8 cellular contexts compared by ENCODE assay signal in genomic region chr4:55397521-55398321, GRCh38. TPM values are rescaled to one million over a fixed set of nuclear protein-coding genes. Genes with fewer than 3 reads are reported as not detected.
A peak's percentile ranks its signal among the peaks of the same experiment; 100 is the strongest.
DNase-seq lines count a peak whose midpoint lies in the region; TF ChIP-seq lines count a peak whose summit lies in the region.

No MANE protein-coding gene starts in this region.

- H3K4me1 ChIP-seq in esophagus squamous epithelium (peaks cover 14 to 53% (median 23%) of the 10 kb centered on the region in 3 donors), osteoblast (ENCODE audit: insufficient read depth, low read length) (peaks cover 19% of the 10 kb centered on the region)

- peaks cover 45% of the 10 kb centered on the region for H4K20me1 ChIP-seq in osteoblast (ENCODE audit: insufficient read depth, low read length)

- no peaks in the 10 kb centered on the region for H3K27me3 ChIP-seq in esophagus squamous epithelium
- no peaks in the 10 kb centered on the region for H3K27me3 ChIP-seq in osteoblast (ENCODE audit: insufficient read depth, low read length)

- H3K27ac ChIP-seq in 22Rv1 (peak overlapping the region; percentile 88), SK-N-MC (0 out of 2 replicates have a peak overlapping the region, but pooled peaks have one; percentile 1), esophagus squamous epithelium (peak overlapping the region; percentile 96 to 100 (median 100)), osteoblast (ENCODE audit: low read depth, low read length) (peak overlapping the region; percentile 92)

- DNase-seq in SK-N-MC (ENCODE audit: low read depth, low spot score) (no peak), esophagus squamous epithelium (lab: John Stamatoyannopoulos, UW) (no peak), osteoblast (ENCODE audit: insufficient read length, low spot score, missing footprints) (peak; percentile 73), GM19240 (ENCODE audit: insufficient read length, low spot score) (no peak), NCI-H128 (lab: John Stamatoyannopoulos, UW; ENCODE audit: unreplicated experiment) (no peak)
- DNase-seq in activated CD8-positive, alpha-beta memory T cell treated with anti-CD3 and anti-CD28 coated beads, Interleukin-2, amount 50 U/mL, for 4 hours = no peak

- WGBS in esophagus squamous epithelium, 2 donors = 24 to 28% methylated on average over 15 of the region's 15 CpGs

- H3K4me2 ChIP-seq in osteoblast (ENCODE audit: insufficient read depth, low read length) = peak overlapping the region; percentile 96

- H2AFZ ChIP-seq in osteoblast (ENCODE audit: low read length) = no peak overlapping the region

- TF ChIP-seq POLR2A in esophagus squamous epithelium (IDR thresholded peaks at IDR 0.05) = peak in 2 of 4 donors; percentile 26 to 37

- intact Hi-C loops in esophagus squamous epithelium (cut with DNase I) = loop anchor here (5.0 kb wide), 1 partner anchor 50 kb away; the partner anchor contains the start of gene SRD5A3

- H3K4me3 ChIP-seq in GM08714 (ENCODE audit: low read length) = peak overlapping the region; percentile 99
- H3K4me3 ChIP-seq in SK-N-MC = peak overlapping the region; percentile 95
- H3K4me3 ChIP-seq in esophagus squamous epithelium = peak overlapping the region; percentile 75 to 99 (median 96)
- H3K4me3 ChIP-seq in osteoblast (ENCODE audit: insufficient read depth, low read length) = peak overlapping the region; percentile 81

- H3K9me3 ChIP-seq in SK-N-MC (ENCODE audit: low read depth, low read length) = no peaks in the 10 kb centered on the region
- H3K9me3 ChIP-seq in esophagus squamous epithelium = no peaks in the 10 kb centered on the region
- H3K9me3 ChIP-seq in osteoblast (ENCODE audit: low read depth, low read length) = no peaks in the 10 kb centered on the region

- H3K79me2 ChIP-seq in osteoblast (ENCODE audit: insufficient read depth, low read length) = peaks cover 59% of the 10 kb centered on the region

- H3K36me3 ChIP-seq in SK-N-MC (ENCODE audit: insufficient read depth, low read length) (peaks cover 11% of the 10 kb centered on the region; the same call in 1 of the 2 replicates), esophagus squamous epithelium (peaks cover 0 to 16% (median 0%) of the 10 kb centered on the region in 3 donors), osteoblast (ENCODE audit: insufficient read depth, low read length) (peaks cover 25% of the 10 kb centered on the region)

- peak overlapping the region; percentile 85 for H3K9ac ChIP-seq in SK-N-MC (ENCODE audit: insufficient read length)

- TF ChIP-seq CTCF in 22Rv1 (IDR thresholded peaks at IDR 0.05) (no peak), esophagus squamous epithelium (IDR thresholded peaks at IDR 0.05) (no peak), osteoblast (IDR thresholded peaks at IDR 0.05; ENCODE audit: extremely low read depth, low read depth, low read length) (no peak)

RNA-seq across cellular contexts. Expression of gene TMEM165, which starts 2.0 kb away (rescaled TPM):
- 100 to 1,000 TPM; 136 to 276 (median 179) TPM for total RNA-seq in esophagus squamous epithelium
- 151 and 163 TPM in 2 replicates for total RNA-seq in osteoblast

RNA-seq across cellular contexts. Expression of gene SRD5A3, which starts 51.7 kb away (rescaled TPM):
- 10 to 100 TPM in 3 of 4 donors, 1 to 10 TPM in 1; 9.9 to 28.1 (median 18.4) TPM for total RNA-seq in esophagus squamous epithelium
- 10.6 and 13.0 TPM in 2 replicates for total RNA-seq in osteoblast

Comparison
In these comparisons a context has a peak if more than half of its experiments do, and no peak if none do; other contexts are left out.
1. H3K27ac ChIP-seq: peak in every context shown above with its lines; median percentile 100 in esophagus squamous epithelium; 92 in osteoblast; 88 in 22Rv1; 1 in SK-N-MC.